Comparison of ENCODE assay signal across 11 cellular contexts in genomic region chr12:1939316-1939715, GRCh38. TPM values are rescaled to one million over a fixed set of nuclear protein-coding genes. Genes with fewer than 3 reads are reported as not detected.
DNase-seq lines count a peak whose midpoint lies in the region; TF ChIP-seq lines count a peak whose summit lies in the region.
"Had no signal": no experiment of that assay in that cellular context is flagged by ENCODE, and none has a peak within 500 bp of the region (broad histone marks: within the 10 kb centered on the region; RNA-seq: fewer than 3 reads in every experiment).

No MANE protein-coding gene starts in this region.

- H3K9ac ChIP-seq in colonic mucosa (ENCODE audit: low read depth in 2 of 2, low read length in 2 of 2), result peak overlapping the region in 1 of 2 donors; percentile 62
- peak overlapping the region in 1 of 2 donors; percentile 48 for H3K9ac ChIP-seq in mucosa of rectum (ENCODE audit: low read depth in 1 of 2, low read length in 2 of 2)

- CTCF ChIA-PET in A673 (lab: Charles Lee), result interaction anchor here (0.6 to 1.9 kb wide), 9 partner anchors 26 to 304 kb away, joined by 3 to 35 read pairs (median 5); no protein-coding TSS in a partner anchor

- H3K9me3 ChIP-seq in KOPT-K1 (ENCODE audit: insufficient read depth, low read length, poor library complexity, severe bottlenecking) (no peaks in the 10 kb centered on the region), colonic mucosa (no peaks in the 10 kb centered on the region), mucosa of rectum (ENCODE audit: control insufficient read depth in 2 of 2, low read length in 2 of 2) (no peaks in the 10 kb centered on the region), A673 (ENCODE audit: low read depth, low read length, poor library complexity, severe bottlenecking) (no peaks in the 10 kb centered on the region)
- H3K9me3 ChIP-seq: testis had no signal

- H3K27me3 ChIP-seq in colonic mucosa, result no peaks in the 10 kb centered on the region
- no peaks in the 10 kb centered on the region for H3K27me3 ChIP-seq in mucosa of rectum (ENCODE audit: control insufficient read depth in 2 of 2, insufficient read depth in 2 of 2, low read length in 2 of 2)
- no peaks in the 10 kb centered on the region for H3K27me3 ChIP-seq in A673 (replicated peaks; ENCODE audit: insufficient read depth, low read depth, low read length, poor library complexity)
- H3K27me3 ChIP-seq: testis had no signal

- DNase-seq in colonic mucosa (peak; percentile 60), NCI-H524 (lab: John Stamatoyannopoulos, UW) (no peak), T1000 (lab: John Stamatoyannopoulos, UW) (no peak), nucleus accumbens (lab: John Stamatoyannopoulos, UW) (no peak), A673 (ENCODE audit: low spot score) (no peak)

- TF ChIP-seq CTCF in colonic mucosa (IDR thresholded peaks at IDR 0.05) (no peak), A673 (conservative IDR thresholded peaks at IDR 0.05; ENCODE audit: low read depth, low read length) (no peak)

- H3K36me3 ChIP-seq in KOPT-K1 (ENCODE audit: insufficient read depth, low read length) (peaks cover 15% of the 10 kb centered on the region; the same call in 1 of the 2 replicates), colonic mucosa (no peaks in the 10 kb centered on the region), mucosa of rectum (ENCODE audit: control insufficient read depth in 2 of 2, insufficient read depth in 2 of 2, low read length in 2 of 2) (peaks cover 0 to 9% of the 10 kb centered on the region in 2 donors), A673 (ENCODE audit: insufficient read depth, low read length, poor library complexity, severe bottlenecking) (no peaks in the 10 kb centered on the region)

- H3K4me1 ChIP-seq in colonic mucosa, result peaks cover 4% of the 10 kb centered on the region
- peaks cover 35 to 51% of the 10 kb centered on the region in 2 donors for H3K4me1 ChIP-seq in mucosa of rectum (ENCODE audit: control insufficient read depth in 2 of 2, insufficient read depth in 2 of 2, low read length in 2 of 2)
- H3K4me1 ChIP-seq in A673 (ENCODE audit: insufficient read depth, low read length, poor library complexity, severe bottlenecking), result peaks cover 4% of the 10 kb centered on the region

- no TSS peak for BruUV-seq in A673 (replicated peaks; lab: Mats Ljungman, UMichigan)

- H3K27ac ChIP-seq in KOPT-K1 (ENCODE audit: low read depth, low read length, poor library complexity, severe bottlenecking) (peak overlapping the region; percentile 18), colonic mucosa (peak overlapping the region; percentile 74), mucosa of rectum (ENCODE audit: low read depth in 2 of 2, low read length in 2 of 2) (peak overlapping the region; percentile 86 to 94), temporal lobe (ENCODE audit: low read depth, low read length) (peak overlapping the region; percentile 64), A673 (ENCODE audit: low read depth, low read length, poor library complexity, severe bottlenecking) (no peak overlapping the region)

- H3K4me3 ChIP-seq in colonic mucosa, result no peak overlapping the region
- H3K4me3 ChIP-seq in mucosa of rectum (ENCODE audit: low read length in 2 of 2), result peak overlapping the region; percentile 50 to 65
- H3K4me3 ChIP-seq in A673 (ENCODE audit: low read depth, low read length, poor library complexity, severe bottlenecking), result no peak overlapping the region
- H3K4me3 ChIP-seq: testis had no signal

- intact Hi-C loops in colonic mucosa (cut with DNase I) (loop anchor here (5.0 kb wide), 1 partner anchor 282 kb away; no protein-coding TSS in a partner anchor), A673 (cut with micrococcal nuclease; ENCODE audit: unreplicated experiment) (no loop called here)

- POLR2A ChIA-PET in A673 (lab: Charles Lee; ENCODE audit: low non-redundant PET), result no interaction called here

RNA-seq across cellular contexts. Expression of gene CACNA2D4, which starts 20.9 kb away (rescaled TPM):
- total RNA-seq in colonic mucosa (1 to 10 TPM; 3.3 to 3.7 TPM), temporal lobe (not detected), A673 (2021) (0.41 and 1.2 TPM in 2 replicates)
- total RNA-seq: lung microvascular endothelial cell, occipital lobe had no signal

Comparison
In these comparisons a context has a peak if more than half of its experiments do, and no peak if none do; other contexts are left out.
1. H3K4me3 ChIP-seq: peak in mucosa of rectum (2 of 2); none in colonic mucosa (single experiment) and A673 (single experiment).